1 cellular context compared by ENCODE assay signal in the genomic region with DNA sequence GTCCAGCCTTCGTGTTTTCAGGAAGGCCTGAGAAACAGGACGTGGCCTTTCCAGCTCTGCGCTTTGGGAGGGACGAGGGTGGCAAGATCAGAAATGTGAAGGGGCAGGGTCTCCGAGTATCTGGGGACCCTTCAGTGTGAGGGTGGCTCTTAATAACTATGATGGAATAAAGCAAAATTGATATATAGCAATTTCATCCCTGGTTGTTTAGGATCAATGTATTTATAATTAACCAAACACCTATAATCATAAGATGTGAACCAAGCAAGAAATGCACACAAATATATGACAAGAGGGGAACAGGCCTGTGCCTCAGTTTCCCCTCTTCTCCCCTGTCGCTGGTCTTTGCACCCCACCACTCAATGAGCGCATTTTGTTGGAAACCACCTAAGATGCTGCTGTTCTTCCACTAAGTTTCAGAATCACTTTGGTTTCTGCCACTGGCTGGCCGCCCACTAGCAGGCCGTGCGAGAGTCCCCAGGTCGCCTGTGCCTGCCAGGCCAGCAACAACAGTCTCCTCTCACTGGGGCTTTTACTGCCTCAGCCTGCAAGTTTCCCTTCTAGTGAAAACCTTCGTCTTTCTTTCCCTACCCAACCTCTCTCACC.
TF ChIP-seq lines count a peak whose summit lies in the region.

No MANE protein-coding gene starts in this region.

TF ChIP-seq in GM12878, 131 proteins besides CTCF, POLR2A, EP300 and RAD21 (continued from another document and continues in another):
- TF ChIP-seq, protein P1, sequence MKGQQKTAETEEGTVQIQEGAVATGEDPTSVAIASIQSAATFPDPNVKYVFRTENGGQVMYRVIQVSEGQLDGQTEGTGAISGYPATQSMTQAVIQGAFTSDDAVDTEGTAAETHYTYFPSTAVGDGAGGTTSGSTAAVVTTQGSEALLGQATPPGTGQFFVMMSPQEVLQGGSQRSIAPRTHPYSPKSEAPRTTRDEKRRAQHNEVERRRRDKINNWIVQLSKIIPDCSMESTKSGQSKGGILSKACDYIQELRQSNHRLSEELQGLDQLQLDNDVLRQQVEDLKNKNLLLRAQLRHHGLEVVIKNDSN (IDR thresholded peaks at IDR 0.05; ENCODE audit: borderline replicate concordance, extremely low read length, insufficient read depth, low read depth, low read length), result no peak
- TF ChIP-seq SUPT20H (IDR thresholded peaks at IDR 0.05; ENCODE audit: borderline replicate concordance, control insufficient read depth, low read depth, low read length) (no peak), NBN (IDR thresholded peaks at IDR 0.05) (peak; percentile 46), MEF2B (IDR thresholded peaks at IDR 0.05; ENCODE audit: partially characterized antibody, poor library complexity, severe bottlenecking) (no peak), POLR2AphosphoS2 (IDR thresholded peaks at IDR 0.05; ENCODE audit: low read depth, low read length) (no peak), SUZ12 (IDR thresholded peaks at IDR 0.05; ENCODE audit: unreplicated experiment) (no peak), SIX5 (IDR thresholded peaks at IDR 0.05; ENCODE audit: low read depth, low read length, severe bottlenecking) (no peak), HCFC1 (IDR thresholded peaks at IDR 0.05; ENCODE audit: low read length) (no peak), GABPA (IDR thresholded peaks at IDR 0.05; ENCODE audit: low read depth) (0 out of 2 replicates have a peak, but pooled peaks have one; percentile 16), MTA2 (IDR thresholded peaks at IDR 0.05; ENCODE audit: low read depth) (peak; percentile 34; the same call in 1 of the 2 replicates), BCL11A (IDR thresholded peaks at IDR 0.05; ENCODE audit: low read depth, low read length) (peak; percentile 67; the same call in 1 of the 2 replicates), MYB (IDR thresholded peaks at IDR 0.05; ENCODE audit: borderline replicate concordance, low read depth, low read length) (0 out of 2 replicates have a peak, but pooled peaks have one; percentile 17), EED (IDR thresholded peaks at IDR 0.05; ENCODE audit: low read depth) (peak; percentile 35; the same call in 1 of the 2 replicates), TARDBP (IDR thresholded peaks at IDR 0.05; ENCODE audit: borderline replicate concordance) (no peak), NR2C1 (IDR thresholded peaks at IDR 0.05) (no peak), KDM1A (IDR thresholded peaks at IDR 0.05; ENCODE audit: borderline replicate concordance) (no peak), CBFB (IDR thresholded peaks at IDR 0.05; ENCODE audit: low read depth) (no peak), NRF1 (conservative IDR thresholded peaks at IDR 0.05; ENCODE audit: low read depth, low read length) (no peak), NFYA (IDR thresholded peaks at IDR 0.05; ENCODE audit: borderline replicate concordance, low read depth, low read length) (no peak), RCOR1 (conservative IDR thresholded peaks at IDR 0.05; ENCODE audit: low read depth, low read length) (no peak; the same call in 1 of the 2 replicates), POLR2AphosphoS5 (IDR thresholded peaks at IDR 0.05; ENCODE audit: low read length) (no peak), BRCA1 (IDR thresholded peaks at IDR 0.05; ENCODE audit: low read depth, low read length) (no peak), NR2C2 (IDR thresholded peaks at IDR 0.05; ENCODE audit: borderline replicate concordance, control insufficient read depth, insufficient read length, low read depth) (no peak), CBX3 (IDR thresholded peaks at IDR 0.05; ENCODE audit: borderline replicate concordance, low read depth) (no peak), SREBF2 (IDR thresholded peaks at IDR 0.05; ENCODE audit: low read length) (no peak), EZH2 (IDR thresholded peaks at IDR 0.05; ENCODE audit: borderline replicate concordance, control insufficient read depth, low read depth, low read length) (no peak), YY1 (IDR thresholded peaks at IDR 0.05; ENCODE audit: low read depth, low read length) (peak; percentile 66; the same call in 1 of the 2 replicates), DPF2 (IDR thresholded peaks at IDR 0.05) (peak; percentile 82), EGR1 (IDR thresholded peaks at IDR 0.05; ENCODE audit: borderline replicate concordance in 1 of 2, low read depth in 2 of 2, low read length in 2 of 2) (peak in 1 of 2 experiments; percentile 66; a peak in 1 of 3 replicates), SMC3 (IDR thresholded peaks at IDR 0.05; ENCODE audit: borderline replicate concordance, low read length) (peak; percentile 35; the same call in 1 of the 2 replicates), FOXK2 (IDR thresholded peaks at IDR 0.05) (no peak), PAX5 (IDR thresholded peaks at IDR 0.05; ENCODE audit: borderline replicate concordance, low read depth, low read length) (peak; percentile 60; the same call in 1 of the 2 replicates)
- TF ChIP-seq, protein P2, sequence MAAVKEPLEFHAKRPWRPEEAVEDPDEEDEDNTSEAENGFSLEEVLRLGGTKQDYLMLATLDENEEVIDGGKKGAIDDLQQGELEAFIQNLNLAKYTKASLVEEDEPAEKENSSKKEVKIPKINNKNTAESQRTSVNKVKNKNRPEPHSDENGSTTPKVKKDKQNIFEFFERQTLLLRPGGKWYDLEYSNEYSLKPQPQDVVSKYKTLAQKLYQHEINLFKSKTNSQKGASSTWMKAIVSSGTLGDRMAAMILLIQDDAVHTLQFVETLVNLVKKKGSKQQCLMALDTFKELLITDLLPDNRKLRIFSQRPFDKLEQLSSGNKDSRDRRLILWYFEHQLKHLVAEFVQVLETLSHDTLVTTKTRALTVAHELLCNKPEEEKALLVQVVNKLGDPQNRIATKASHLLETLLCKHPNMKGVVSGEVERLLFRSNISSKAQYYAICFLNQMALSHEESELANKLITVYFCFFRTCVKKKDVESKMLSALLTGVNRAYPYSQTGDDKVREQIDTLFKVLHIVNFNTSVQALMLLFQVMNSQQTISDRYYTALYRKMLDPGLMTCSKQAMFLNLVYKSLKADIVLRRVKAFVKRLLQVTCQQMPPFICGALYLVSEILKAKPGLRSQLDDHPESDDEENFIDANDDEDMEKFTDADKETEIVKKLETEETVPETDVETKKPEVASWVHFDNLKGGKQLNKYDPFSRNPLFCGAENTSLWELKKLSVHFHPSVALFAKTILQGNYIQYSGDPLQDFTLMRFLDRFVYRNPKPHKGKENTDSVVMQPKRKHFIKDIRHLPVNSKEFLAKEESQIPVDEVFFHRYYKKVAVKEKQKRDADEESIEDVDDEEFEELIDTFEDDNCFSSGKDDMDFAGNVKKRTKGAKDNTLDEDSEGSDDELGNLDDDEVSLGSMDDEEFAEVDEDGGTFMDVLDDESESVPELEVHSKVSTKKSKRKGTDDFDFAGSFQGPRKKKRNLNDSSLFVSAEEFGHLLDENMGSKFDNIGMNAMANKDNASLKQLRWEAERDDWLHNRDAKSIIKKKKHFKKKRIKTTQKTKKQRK (IDR thresholded peaks at IDR 0.05; ENCODE audit: low read depth, low read length), result no peak
- TF ChIP-seq, protein P3, sequence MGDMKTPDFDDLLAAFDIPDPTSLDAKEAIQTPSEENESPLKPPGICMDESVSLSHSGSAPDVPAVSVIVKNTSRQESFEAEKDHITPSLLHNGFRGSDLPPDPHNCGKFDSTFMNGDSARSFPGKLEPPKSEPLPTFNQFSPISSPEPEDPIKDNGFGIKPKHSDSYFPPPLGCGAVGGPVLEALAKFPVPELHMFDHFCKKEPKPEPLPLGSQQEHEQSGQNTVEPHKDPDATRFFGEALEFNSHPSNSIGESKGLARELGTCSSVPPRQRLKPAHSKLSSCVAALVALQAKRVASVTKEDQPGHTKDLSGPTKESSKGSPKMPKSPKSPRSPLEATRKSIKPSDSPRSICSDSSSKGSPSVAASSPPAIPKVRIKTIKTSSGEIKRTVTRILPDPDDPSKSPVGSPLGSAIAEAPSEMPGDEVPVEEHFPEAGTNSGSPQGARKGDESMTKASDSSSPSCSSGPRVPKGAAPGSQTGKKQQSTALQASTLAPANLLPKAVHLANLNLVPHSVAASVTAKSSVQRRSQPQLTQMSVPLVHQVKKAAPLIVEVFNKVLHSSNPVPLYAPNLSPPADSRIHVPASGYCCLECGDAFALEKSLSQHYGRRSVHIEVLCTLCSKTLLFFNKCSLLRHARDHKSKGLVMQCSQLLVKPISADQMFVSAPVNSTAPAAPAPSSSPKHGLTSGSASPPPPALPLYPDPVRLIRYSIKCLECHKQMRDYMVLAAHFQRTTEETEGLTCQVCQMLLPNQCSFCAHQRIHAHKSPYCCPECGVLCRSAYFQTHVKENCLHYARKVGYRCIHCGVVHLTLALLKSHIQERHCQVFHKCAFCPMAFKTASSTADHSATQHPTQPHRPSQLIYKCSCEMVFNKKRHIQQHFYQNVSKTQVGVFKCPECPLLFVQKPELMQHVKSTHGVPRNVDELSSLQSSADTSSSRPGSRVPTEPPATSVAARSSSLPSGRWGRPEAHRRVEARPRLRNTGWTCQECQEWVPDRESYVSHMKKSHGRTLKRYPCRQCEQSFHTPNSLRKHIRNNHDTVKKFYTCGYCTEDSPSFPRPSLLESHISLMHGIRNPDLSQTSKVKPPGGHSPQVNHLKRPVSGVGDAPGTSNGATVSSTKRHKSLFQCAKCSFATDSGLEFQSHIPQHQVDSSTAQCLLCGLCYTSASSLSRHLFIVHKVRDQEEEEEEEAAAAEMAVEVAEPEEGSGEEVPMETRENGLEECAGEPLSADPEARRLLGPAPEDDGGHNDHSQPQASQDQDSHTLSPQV (IDR thresholded peaks at IDR 0.05), result peak; percentile 81; the same call in 1 of the 2 replicates
- TF ChIP-seq, protein P4, sequence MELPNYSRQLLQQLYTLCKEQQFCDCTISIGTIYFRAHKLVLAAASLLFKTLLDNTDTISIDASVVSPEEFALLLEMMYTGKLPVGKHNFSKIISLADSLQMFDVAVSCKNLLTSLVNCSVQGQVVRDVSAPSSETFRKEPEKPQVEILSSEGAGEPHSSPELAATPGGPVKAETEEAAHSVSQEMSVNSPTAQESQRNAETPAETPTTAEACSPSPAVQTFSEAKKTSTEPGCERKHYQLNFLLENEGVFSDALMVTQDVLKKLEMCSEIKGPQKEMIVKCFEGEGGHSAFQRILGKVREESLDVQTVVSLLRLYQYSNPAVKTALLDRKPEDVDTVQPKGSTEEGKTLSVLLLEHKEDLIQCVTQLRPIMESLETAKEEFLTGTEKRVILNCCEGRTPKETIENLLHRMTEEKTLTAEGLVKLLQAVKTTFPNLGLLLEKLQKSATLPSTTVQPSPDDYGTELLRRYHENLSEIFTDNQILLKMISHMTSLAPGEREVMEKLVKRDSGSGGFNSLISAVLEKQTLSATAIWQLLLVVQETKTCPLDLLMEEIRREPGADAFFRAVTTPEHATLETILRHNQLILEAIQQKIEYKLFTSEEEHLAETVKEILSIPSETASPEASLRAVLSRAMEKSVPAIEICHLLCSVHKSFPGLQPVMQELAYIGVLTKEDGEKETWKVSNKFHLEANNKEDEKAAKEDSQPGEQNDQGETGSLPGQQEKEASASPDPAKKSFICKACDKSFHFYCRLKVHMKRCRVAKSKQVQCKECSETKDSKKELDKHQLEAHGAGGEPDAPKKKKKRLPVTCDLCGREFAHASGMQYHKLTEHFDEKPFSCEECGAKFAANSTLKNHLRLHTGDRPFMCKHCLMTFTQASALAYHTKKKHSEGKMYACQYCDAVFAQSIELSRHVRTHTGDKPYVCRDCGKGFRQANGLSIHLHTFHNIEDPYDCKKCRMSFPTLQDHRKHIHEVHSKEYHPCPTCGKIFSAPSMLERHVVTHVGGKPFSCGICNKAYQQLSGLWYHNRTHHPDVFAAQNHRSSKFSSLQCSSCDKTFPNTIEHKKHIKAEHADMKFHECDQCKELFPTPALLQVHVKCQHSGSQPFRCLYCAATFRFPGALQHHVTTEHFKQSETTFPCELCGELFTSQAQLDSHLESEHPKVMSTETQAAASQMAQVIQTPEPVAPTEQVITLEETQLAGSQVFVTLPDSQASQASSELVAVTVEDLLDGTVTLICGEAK (IDR thresholded peaks at IDR 0.05; ENCODE audit: borderline replicate concordance), result no peak
- TF ChIP-seq, protein P5, sequence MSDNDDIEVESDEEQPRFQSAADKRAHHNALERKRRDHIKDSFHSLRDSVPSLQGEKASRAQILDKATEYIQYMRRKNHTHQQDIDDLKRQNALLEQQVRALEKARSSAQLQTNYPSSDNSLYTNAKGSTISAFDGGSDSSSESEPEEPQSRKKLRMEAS (IDR thresholded peaks at IDR 0.05; ENCODE audit: low read depth, low read length), result peak; percentile 43; the same call in 1 of the 2 replicates
- TF ChIP-seq, protein P6, sequence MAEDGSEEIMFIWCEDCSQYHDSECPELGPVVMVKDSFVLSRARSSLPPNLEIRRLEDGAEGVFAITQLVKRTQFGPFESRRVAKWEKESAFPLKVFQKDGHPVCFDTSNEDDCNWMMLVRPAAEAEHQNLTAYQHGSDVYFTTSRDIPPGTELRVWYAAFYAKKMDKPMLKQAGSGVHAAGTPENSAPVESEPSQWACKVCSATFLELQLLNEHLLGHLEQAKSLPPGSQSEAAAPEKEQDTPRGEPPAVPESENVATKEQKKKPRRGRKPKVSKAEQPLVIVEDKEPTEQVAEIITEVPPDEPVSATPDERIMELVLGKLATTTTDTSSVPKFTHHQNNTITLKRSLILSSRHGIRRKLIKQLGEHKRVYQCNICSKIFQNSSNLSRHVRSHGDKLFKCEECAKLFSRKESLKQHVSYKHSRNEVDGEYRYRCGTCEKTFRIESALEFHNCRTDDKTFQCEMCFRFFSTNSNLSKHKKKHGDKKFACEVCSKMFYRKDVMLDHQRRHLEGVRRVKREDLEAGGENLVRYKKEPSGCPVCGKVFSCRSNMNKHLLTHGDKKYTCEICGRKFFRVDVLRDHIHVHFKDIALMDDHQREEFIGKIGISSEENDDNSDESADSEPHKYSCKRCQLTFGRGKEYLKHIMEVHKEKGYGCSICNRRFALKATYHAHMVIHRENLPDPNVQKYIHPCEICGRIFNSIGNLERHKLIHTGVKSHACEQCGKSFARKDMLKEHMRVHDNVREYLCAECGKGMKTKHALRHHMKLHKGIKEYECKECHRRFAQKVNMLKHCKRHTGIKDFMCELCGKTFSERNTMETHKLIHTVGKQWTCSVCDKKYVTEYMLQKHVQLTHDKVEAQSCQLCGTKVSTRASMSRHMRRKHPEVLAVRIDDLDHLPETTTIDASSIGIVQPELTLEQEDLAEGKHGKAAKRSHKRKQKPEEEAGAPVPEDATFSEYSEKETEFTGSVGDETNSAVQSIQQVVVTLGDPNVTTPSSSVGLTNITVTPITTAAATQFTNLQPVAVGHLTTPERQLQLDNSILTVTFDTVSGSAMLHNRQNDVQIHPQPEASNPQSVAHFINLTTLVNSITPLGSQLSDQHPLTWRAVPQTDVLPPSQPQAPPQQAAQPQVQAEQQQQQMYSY (CRISPR knock-in tag; IDR thresholded peaks at IDR 0.05), result no peak
- TF ChIP-seq, protein P7, sequence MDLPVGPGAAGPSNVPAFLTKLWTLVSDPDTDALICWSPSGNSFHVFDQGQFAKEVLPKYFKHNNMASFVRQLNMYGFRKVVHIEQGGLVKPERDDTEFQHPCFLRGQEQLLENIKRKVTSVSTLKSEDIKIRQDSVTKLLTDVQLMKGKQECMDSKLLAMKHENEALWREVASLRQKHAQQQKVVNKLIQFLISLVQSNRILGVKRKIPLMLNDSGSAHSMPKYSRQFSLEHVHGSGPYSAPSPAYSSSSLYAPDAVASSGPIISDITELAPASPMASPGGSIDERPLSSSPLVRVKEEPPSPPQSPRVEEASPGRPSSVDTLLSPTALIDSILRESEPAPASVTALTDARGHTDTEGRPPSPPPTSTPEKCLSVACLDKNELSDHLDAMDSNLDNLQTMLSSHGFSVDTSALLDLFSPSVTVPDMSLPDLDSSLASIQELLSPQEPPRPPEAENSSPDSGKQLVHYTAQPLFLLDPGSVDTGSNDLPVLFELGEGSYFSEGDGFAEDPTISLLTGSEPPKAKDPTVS (IDR thresholded peaks at IDR 0.05; ENCODE audit: low read depth, low read length), result no peak
